1 cellular context compared by ENCODE assay signal in the genomic region with DNA sequence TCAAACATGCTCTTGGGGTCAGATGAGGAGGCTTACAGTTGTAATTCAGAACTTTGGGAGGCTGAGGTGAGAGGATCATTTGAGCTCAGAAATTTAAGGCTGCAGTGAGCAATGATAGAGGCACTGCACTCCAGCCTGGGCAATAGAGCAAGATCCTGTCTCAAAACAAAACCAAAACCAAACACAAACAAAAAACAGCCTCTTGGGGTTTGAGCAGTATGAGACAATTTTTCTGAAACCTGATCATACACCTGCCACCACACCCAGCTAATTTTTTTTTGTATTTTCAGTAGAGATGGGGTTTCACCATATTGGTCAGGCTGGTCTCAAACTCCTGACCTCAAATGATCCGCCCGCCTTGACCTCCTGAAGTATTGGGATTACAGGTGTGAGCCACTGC.
TF ChIP-seq lines count a peak whose summit lies in the region.

No MANE protein-coding gene starts in this region.

TF ChIP-seq in GM12878, 131 proteins besides CTCF, POLR2A, EP300 and RAD21 (continued from another document):
- TF ChIP-seq RUNX3 (IDR thresholded peaks at IDR 0.05; ENCODE audit: low read length) (peak; percentile 30; the same call in 1 of the 2 replicates), NR2F1 (conservative IDR thresholded peaks at IDR 0.05) (0 out of 2 replicates have a peak, but pooled peaks have one; percentile 32)
